ENCODE assay signal across 2 cellular contexts in genomic region chr16:67177743-67178699, GRCh38.
TF ChIP-seq lines count a peak whose summit lies in the region.

No MANE protein-coding gene starts in this region.

TF ChIP-seq in HEK293T, 16 proteins besides CTCF, POLR2A, EP300 and RAD21:
- TF ChIP-seq NFRKB (IDR thresholded peaks at IDR 0.05) (no peak), ELF4 (IDR thresholded peaks at IDR 0.05) (no peak), FOXA1 (IDR thresholded peaks at IDR 0.05) (no peak), LEF1 (IDR thresholded peaks at IDR 0.05; ENCODE audit: borderline replicate concordance) (no peak), FOXK2 (IDR thresholded peaks at IDR 0.05) (no peak), L3MBTL2 (conservative IDR thresholded peaks at IDR 0.05) (no peak), FOXM1 (IDR thresholded peaks at IDR 0.05; ENCODE audit: borderline replicate concordance) (no peak), ZNF384 (IDR thresholded peaks at IDR 0.05) (no peak), HDGF (IDR thresholded peaks at IDR 0.05; ENCODE audit: borderline replicate concordance) (no peak), TARDBP (IDR thresholded peaks at IDR 0.05) (no peak), ARNT (IDR thresholded peaks at IDR 0.05) (no peak), SP1 (IDR thresholded peaks at IDR 0.05) (no peak), CTBP1 (IDR thresholded peaks at IDR 0.05; ENCODE audit: borderline replicate concordance) (no peak), PKNOX1 (IDR thresholded peaks at IDR 0.05) (no peak), BHLHE40 (IDR thresholded peaks at IDR 0.05; ENCODE audit: borderline replicate concordance) (no peak), SUZ12 (IDR thresholded peaks at IDR 0.05) (no peak)

TF ChIP-seq in GM12878, 131 proteins besides CTCF, POLR2A, EP300 and RAD21:
- TF ChIP-seq FOS (IDR thresholded peaks at IDR 0.05; ENCODE audit: borderline replicate concordance, extremely low read depth, insufficient read length) (no peak), NRF1 (conservative IDR thresholded peaks at IDR 0.05; ENCODE audit: low read depth, low read length) (no peak), ATF2 (IDR thresholded peaks at IDR 0.05; ENCODE audit: low read length) (no peak), E2F4 (IDR thresholded peaks at IDR 0.05; ENCODE audit: low read depth, low read length) (no peak), BHLHE40 (IDR thresholded peaks at IDR 0.05; ENCODE audit: borderline replicate concordance in 1 of 2, low read depth in 2 of 2, low read length in 1 of 2) (peak in 1 of 2 experiments; percentile 35; a peak in 1 of 4 replicates), POU2F2 (IDR thresholded peaks at IDR 0.05; ENCODE audit: borderline replicate concordance, low read depth, low read length) (no peak), TCF3 (IDR thresholded peaks at IDR 0.05; ENCODE audit: borderline replicate concordance, insufficient read depth, low read depth, low read length) (0 out of 2 replicates have a peak, but pooled peaks have one; percentile 44), EGR1 (IDR thresholded peaks at IDR 0.05; ENCODE audit: borderline replicate concordance in 1 of 2, low read depth in 2 of 2, low read length in 2 of 2) (peak in 1 of 2 experiments; percentile 49; a peak in 1 of 3 replicates), IKZF1 (conservative IDR thresholded peaks at IDR 0.05) (peak; percentile 28), TAF1 (IDR thresholded peaks at IDR 0.05; ENCODE audit: borderline replicate concordance, low read depth, low read length) (no peak), TBL1XR1 (IDR thresholded peaks at IDR 0.05; ENCODE audit: low read depth, low read length) (no peak), BACH1 (IDR thresholded peaks at IDR 0.05; ENCODE audit: borderline replicate concordance) (peak; percentile 44; the same call in 1 of the 2 replicates), POLR2AphosphoS2 (IDR thresholded peaks at IDR 0.05; ENCODE audit: low read depth, low read length) (peak; percentile 41; the same call in 1 of the 2 replicates)
